ENCODE assay signal across 2 cellular contexts in the genomic region with DNA sequence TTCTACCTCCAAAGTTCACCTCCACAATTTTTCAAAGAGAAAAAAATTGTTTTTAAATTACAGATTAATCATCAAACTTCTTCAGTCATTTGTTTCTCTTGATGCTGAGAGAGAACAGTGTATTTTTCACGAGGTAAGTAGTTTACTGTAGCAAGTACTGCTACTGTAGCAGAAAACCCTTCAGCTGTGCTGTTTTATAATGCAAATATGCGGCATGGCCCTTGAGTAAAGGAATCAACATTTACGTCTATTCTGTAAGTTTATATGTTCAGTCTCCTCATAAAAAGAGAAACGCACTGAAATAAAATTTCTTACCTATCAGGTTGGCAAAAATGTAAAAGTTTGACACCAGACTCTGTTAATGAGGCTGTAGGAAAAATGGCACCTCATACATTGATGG.
TF ChIP-seq lines count a peak whose summit lies in the region.

No MANE protein-coding gene starts in this region.

TF ChIP-seq in GM23338, 12 proteins besides CTCF, POLR2A, EP300 and RAD21 (continued from another document):
- TF ChIP-seq, protein P1, sequence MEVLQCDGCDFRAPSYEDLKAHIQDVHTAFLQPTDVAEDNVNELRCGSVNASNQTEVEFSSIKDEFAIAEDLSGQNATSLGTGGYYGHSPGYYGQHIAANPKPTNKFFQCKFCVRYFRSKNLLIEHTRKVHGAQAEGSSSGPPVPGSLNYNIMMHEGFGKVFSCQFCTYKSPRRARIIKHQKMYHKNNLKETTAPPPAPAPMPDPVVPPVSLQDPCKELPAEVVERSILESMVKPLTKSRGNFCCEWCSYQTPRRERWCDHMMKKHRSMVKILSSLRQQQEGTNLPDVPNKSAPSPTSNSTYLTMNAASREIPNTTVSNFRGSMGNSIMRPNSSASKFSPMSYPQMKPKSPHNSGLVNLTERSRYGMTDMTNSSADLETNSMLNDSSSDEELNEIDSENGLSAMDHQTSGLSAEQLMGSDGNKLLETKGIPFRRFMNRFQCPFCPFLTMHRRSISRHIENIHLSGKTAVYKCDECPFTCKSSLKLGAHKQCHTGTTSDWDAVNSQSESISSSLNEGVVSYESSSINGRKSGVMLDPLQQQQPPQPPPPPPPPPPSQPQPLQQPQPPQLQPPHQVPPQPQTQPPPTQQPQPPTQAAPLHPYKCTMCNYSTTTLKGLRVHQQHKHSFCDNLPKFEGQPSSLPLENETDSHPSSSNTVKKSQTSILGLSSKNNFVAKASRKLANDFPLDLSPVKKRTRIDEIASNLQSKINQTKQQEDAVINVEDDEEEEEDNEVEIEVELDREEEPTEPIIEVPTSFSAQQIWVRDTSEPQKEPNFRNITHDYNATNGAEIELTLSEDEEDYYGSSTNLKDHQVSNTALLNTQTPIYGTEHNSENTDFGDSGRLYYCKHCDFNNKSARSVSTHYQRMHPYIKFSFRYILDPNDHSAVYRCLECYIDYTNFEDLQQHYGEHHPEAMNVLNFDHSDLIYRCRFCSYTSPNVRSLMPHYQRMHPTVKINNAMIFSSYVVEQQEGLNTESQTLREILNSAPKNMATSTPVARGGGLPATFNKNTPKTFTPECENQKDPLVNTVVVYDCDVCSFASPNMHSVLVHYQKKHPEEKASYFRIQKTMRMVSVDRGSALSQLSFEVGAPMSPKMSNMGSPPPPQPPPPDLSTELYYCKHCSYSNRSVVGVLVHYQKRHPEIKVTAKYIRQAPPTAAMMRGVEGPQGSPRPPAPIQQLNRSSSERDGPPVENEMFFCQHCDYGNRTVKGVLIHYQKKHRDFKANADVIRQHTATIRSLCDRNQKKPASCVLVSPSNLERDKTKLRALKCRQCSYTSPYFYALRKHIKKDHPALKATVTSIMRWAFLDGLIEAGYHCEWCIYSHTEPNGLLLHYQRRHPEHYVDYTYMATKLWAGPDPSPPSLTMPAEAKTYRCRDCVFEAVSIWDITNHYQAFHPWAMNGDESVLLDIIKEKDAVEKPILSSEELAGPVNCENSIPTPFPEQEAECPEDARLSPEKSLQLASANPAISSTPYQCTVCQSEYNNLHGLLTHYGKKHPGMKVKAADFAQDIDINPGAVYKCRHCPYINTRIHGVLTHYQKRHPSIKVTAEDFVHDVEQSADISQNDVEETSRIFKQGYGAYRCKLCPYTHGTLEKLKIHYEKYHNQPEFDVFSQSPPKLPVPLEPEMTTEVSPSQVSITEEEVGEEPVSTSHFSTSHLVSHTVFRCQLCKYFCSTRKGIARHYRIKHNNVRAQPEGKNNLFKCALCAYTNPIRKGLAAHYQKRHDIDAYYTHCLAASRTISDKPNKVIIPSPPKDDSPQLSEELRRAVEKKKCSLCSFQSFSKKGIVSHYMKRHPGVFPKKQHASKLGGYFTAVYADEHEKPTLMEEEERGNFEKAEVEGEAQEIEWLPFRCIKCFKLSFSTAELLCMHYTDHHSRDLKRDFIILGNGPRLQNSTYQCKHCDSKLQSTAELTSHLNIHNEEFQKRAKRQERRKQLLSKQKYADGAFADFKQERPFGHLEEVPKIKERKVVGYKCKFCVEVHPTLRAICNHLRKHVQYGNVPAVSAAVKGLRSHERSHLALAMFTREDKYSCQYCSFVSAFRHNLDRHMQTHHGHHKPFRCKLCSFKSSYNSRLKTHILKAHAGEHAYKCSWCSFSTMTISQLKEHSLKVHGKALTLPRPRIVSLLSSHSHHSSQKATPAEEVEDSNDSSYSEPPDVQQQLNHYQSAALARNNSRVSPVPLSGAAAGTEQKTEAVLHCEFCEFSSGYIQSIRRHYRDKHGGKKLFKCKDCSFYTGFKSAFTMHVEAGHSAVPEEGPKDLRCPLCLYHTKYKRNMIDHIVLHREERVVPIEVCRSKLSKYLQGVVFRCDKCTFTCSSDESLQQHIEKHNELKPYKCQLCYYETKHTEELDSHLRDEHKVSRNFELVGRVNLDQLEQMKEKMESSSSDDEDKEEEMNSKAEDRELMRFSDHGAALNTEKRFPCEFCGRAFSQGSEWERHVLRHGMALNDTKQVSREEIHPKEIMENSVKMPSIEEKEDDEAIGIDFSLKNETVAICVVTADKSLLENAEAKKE (CRISPR knock-in tag; IDR thresholded peaks at IDR 0.05) = no peak
- TF ChIP-seq ZNF114 (CRISPR knock-in tag; IDR thresholded peaks at IDR 0.05) = no peak
- no peak for TF ChIP-seq ZNF331 (CRISPR knock-in tag; IDR thresholded peaks at IDR 0.05; ENCODE audit: low read depth)
- no peak for TF ChIP-seq CREB1 (CRISPR knock-in tag; IDR thresholded peaks at IDR 0.05; ENCODE audit: low read depth)
- TF ChIP-seq, protein P2, sequence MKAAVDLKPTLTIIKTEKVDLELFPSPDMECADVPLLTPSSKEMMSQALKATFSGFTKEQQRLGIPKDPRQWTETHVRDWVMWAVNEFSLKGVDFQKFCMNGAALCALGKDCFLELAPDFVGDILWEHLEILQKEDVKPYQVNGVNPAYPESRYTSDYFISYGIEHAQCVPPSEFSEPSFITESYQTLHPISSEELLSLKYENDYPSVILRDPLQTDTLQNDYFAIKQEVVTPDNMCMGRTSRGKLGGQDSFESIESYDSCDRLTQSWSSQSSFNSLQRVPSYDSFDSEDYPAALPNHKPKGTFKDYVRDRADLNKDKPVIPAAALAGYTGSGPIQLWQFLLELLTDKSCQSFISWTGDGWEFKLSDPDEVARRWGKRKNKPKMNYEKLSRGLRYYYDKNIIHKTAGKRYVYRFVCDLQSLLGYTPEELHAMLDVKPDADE (IDR thresholded peaks at IDR 0.05) = no peak
- TF ChIP-seq EZH2phosphoT487 (IDR thresholded peaks at IDR 0.05; ENCODE audit: unreplicated experiment) = no peak
- TF ChIP-seq EZH2 (IDR thresholded peaks at IDR 0.05; ENCODE audit: low read depth, unreplicated experiment) = no peak
- TF ChIP-seq NANOG (IDR thresholded peaks at IDR 0.05; ENCODE audit: borderline replicate concordance) = no peak
- no peak for TF ChIP-seq POLR2AphosphoS5 (IDR thresholded peaks at IDR 0.05; ENCODE audit: low read depth)

TF ChIP-seq in WTC11, 78 proteins besides CTCF, POLR2A, EP300 and RAD21 (continued from another document):
- TF ChIP-seq, protein P3, sequence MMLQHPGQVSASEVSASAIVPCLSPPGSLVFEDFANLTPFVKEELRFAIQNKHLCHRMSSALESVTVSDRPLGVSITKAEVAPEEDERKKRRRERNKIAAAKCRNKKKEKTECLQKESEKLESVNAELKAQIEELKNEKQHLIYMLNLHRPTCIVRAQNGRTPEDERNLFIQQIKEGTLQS (CRISPR knock-in tag; conservative IDR thresholded peaks at IDR 0.05) = no peak
- no peak for TF ChIP-seq ATF1 (CRISPR knock-in tag; IDR thresholded peaks at IDR 0.05)
- TF ChIP-seq, protein P4, sequence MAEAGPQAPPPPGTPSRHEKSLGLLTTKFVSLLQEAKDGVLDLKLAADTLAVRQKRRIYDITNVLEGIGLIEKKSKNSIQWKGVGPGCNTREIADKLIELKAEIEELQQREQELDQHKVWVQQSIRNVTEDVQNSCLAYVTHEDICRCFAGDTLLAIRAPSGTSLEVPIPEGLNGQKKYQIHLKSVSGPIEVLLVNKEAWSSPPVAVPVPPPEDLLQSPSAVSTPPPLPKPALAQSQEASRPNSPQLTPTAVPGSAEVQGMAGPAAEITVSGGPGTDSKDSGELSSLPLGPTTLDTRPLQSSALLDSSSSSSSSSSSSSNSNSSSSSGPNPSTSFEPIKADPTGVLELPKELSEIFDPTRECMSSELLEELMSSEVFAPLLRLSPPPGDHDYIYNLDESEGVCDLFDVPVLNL (CRISPR knock-in tag; IDR thresholded peaks at IDR 0.05; ENCODE audit: borderline replicate concordance, low read depth) = no peak
- TF ChIP-seq, protein P5, sequence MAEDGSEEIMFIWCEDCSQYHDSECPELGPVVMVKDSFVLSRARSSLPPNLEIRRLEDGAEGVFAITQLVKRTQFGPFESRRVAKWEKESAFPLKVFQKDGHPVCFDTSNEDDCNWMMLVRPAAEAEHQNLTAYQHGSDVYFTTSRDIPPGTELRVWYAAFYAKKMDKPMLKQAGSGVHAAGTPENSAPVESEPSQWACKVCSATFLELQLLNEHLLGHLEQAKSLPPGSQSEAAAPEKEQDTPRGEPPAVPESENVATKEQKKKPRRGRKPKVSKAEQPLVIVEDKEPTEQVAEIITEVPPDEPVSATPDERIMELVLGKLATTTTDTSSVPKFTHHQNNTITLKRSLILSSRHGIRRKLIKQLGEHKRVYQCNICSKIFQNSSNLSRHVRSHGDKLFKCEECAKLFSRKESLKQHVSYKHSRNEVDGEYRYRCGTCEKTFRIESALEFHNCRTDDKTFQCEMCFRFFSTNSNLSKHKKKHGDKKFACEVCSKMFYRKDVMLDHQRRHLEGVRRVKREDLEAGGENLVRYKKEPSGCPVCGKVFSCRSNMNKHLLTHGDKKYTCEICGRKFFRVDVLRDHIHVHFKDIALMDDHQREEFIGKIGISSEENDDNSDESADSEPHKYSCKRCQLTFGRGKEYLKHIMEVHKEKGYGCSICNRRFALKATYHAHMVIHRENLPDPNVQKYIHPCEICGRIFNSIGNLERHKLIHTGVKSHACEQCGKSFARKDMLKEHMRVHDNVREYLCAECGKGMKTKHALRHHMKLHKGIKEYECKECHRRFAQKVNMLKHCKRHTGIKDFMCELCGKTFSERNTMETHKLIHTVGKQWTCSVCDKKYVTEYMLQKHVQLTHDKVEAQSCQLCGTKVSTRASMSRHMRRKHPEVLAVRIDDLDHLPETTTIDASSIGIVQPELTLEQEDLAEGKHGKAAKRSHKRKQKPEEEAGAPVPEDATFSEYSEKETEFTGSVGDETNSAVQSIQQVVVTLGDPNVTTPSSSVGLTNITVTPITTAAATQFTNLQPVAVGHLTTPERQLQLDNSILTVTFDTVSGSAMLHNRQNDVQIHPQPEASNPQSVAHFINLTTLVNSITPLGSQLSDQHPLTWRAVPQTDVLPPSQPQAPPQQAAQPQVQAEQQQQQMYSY (CRISPR knock-in tag; IDR thresholded peaks at IDR 0.05) = no peak
- TF ChIP-seq, protein P6, sequence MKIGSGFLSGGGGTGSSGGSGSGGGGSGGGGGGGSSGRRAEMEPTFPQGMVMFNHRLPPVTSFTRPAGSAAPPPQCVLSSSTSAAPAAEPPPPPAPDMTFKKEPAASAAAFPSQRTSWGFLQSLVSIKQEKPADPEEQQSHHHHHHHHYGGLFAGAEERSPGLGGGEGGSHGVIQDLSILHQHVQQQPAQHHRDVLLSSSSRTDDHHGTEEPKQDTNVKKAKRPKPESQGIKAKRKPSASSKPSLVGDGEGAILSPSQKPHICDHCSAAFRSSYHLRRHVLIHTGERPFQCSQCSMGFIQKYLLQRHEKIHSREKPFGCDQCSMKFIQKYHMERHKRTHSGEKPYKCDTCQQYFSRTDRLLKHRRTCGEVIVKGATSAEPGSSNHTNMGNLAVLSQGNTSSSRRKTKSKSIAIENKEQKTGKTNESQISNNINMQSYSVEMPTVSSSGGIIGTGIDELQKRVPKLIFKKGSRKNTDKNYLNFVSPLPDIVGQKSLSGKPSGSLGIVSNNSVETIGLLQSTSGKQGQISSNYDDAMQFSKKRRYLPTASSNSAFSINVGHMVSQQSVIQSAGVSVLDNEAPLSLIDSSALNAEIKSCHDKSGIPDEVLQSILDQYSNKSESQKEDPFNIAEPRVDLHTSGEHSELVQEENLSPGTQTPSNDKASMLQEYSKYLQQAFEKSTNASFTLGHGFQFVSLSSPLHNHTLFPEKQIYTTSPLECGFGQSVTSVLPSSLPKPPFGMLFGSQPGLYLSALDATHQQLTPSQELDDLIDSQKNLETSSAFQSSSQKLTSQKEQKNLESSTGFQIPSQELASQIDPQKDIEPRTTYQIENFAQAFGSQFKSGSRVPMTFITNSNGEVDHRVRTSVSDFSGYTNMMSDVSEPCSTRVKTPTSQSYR (CRISPR knock-in tag; IDR thresholded peaks at IDR 0.05) = no peak
- TF ChIP-seq, protein P7, sequence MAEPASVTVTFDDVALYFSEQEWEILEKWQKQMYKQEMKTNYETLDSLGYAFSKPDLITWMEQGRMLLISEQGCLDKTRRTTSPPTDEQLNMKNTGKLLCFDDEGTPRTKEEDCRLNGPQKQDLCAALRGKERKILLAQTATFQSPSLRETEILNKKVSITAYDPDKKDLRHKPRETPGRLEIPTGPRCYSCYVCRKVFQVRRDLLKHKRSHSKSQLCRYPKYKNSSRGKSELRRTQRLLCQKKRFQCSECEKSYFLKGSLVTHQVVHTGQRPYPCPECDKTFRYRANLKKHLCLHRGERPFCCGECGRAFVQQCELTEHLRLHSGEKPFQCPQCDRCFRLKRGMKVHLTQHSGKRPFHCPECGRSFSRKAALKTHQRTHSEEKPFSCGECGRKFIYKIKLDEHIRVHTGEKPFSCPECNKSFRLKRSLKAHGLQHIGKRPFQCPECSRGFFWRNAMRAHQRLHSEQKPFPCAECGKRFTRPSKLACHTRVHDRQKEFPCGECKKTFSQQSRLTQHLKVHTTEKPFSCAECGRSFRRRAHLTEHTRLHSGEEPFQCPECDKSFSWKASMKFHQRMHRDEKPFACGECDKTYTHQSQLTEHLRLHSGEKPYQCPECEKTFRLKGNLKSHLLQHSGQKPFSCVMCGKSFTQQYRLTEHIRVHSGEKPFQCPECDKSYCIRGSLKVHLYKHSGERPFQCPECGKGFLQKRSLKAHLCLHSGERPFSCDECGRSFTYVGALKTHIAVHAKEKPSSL (CRISPR knock-in tag; conservative IDR thresholded peaks at IDR 0.05) = no peak
